16 cellular contexts compared by ENCODE assay signal in genomic region chr2:109280804-109281203, GRCh38.
DNase-seq lines count a peak whose midpoint lies in the region; ATAC-seq and TF ChIP-seq lines count a peak whose summit lies in the region.
"Had no signal": no experiment of that assay in that cellular context is flagged by ENCODE, and none has a peak within 500 bp of the region (broad histone marks: within the 10 kb centered on the region; RNA-seq: fewer than 3 reads in every experiment).

No MANE protein-coding gene starts in this region.

- peaks cover 12% of the 10 kb centered on the region for H3K27me3 Mint-ChIP-seq in GM23338 (ENCODE audit: insufficient read depth, low read depth, poor library complexity)
- H3K27me3 Mint-ChIP-seq: activated naive CD8-positive, alpha-beta T cell treated with anti-CD3 and anti-CD28 coated beads, Interleukin-2, amount 50 U/mL, for 24 hours had no signal

- H3K9me3 Mint-ChIP-seq in GM23338 = no peaks in the 10 kb centered on the region
- H3K9me3 Mint-ChIP-seq: activated naive CD8-positive, alpha-beta T cell treated with anti-CD3 and anti-CD28 coated beads, Interleukin-2, amount 50 U/mL, for 24 hours had no signal

- TF ChIP-seq CTCF in GM23338 (conservative IDR thresholded peaks at IDR 0.05; ENCODE audit: low read depth in 2 of 2) (peak in 1 of 2 experiments; percentile 26; a peak in 1 of 4 replicates), brain microvascular endothelial cell (IDR thresholded peaks at IDR 0.05; ENCODE audit: low read depth, low read length, missing control alignments) (peak; percentile 29), neural cell (IDR thresholded peaks at IDR 0.05; ENCODE audit: poor library complexity, severe bottlenecking) (peak; percentile 41)

- no peak overlapping the region for H3K4me3 Mint-ChIP-seq in GM23338
- H3K4me3 Mint-ChIP-seq: activated naive CD8-positive, alpha-beta T cell treated with anti-CD3 and anti-CD28 coated beads, Interleukin-2, amount 50 U/mL, for 24 hours had no signal

- H3K27ac ChIP-seq in GM23338 (ENCODE audit: low read depth) = no peak overlapping the region
- no peak overlapping the region for H3K27ac ChIP-seq in brain microvascular endothelial cell
- no peak overlapping the region for H3K27ac ChIP-seq in neural cell (ENCODE audit: low read length)
- H3K27ac ChIP-seq: C4-2B, epithelial cell of prostate, HL-60, SJCRH30, uterus had no signal

- H3K4me2 ChIP-seq in GM23338 = no peak overlapping the region
- H3K4me2 ChIP-seq in neural cell (ENCODE audit: low read length) = no peak overlapping the region

- H3F3A ChIP-seq in GM23338 (replicated peaks; ENCODE audit: low read depth) (no peaks in the 10 kb centered on the region), neural cell (ENCODE audit: insufficient read depth, low read length, poor library complexity, severe bottlenecking) (no peaks in the 10 kb centered on the region)

- 0 out of 2 replicates have a peak, but pooled peaks cover 8% of the 10 kb centered on the region for H3K9me2 ChIP-seq in GM23338 (ENCODE audit: insufficient read depth)
- no peaks in the 10 kb centered on the region for H3K9me2 ChIP-seq in neural cell (ENCODE audit: insufficient read depth, low read length)

- no peaks in the 10 kb centered on the region for H3K27me3 ChIP-seq in GM23338 (ENCODE audit: insufficient read depth)
- no peaks in the 10 kb centered on the region for H3K27me3 ChIP-seq in brain microvascular endothelial cell (replicated peaks)
- no peaks in the 10 kb centered on the region for H3K27me3 ChIP-seq in neural cell (ENCODE audit: insufficient read depth, low read depth, low read length)
- H3K27me3 ChIP-seq: uterus had no signal

- H3K36me3 Mint-ChIP-seq in GM23338 (ENCODE audit: low read depth) = no peaks in the 10 kb centered on the region

- no peaks in the 10 kb centered on the region for H3K36me3 ChIP-seq in GM23338 (ENCODE audit: insufficient read depth)
- H3K36me3 ChIP-seq in brain microvascular endothelial cell (replicated peaks) = no peaks in the 10 kb centered on the region
- no peaks in the 10 kb centered on the region for H3K36me3 ChIP-seq in neural cell (ENCODE audit: insufficient read depth, low read length)
- H3K36me3 ChIP-seq: SJCRH30, uterus had no signal

- H3K9me3 ChIP-seq in neural cell (ENCODE audit: low read length) = no peaks in the 10 kb centered on the region
- H3K9me3 ChIP-seq: SJCRH30, uterus had no signal

- H3K4me3 ChIP-seq in GM23338 = no peak overlapping the region
- no peak overlapping the region for H3K4me3 ChIP-seq in brain microvascular endothelial cell (ENCODE audit: low read depth, low read length)
- H3K4me3 ChIP-seq in neural cell (ENCODE audit: low read length) = no peak overlapping the region
- H3K4me3 ChIP-seq: SJCRH30, uterus had no signal

- ATAC-seq in GM23338 (peak; percentile 34; the same call in 2 of the 3 replicates), GM19324 (IDR thresholded peaks at IDR 0.05; ENCODE audit: low FRiP score, unreplicated experiment) (no peak)
- ATAC-seq: activated naive CD8-positive, alpha-beta T cell treated with anti-CD3 and anti-CD28 coated beads, Interleukin-2, amount 50 U/mL, for 24 hours had no signal

- TF ChIP-seq EP300 in neural cell (conservative IDR thresholded peaks at IDR 0.05; ENCODE audit: poor library complexity, severe bottlenecking) = no peak

- H3K9ac ChIP-seq in neural cell (ENCODE audit: low read length) = no peak overlapping the region

- H3K27ac Mint-ChIP-seq in GM23338 = no peak overlapping the region
- H3K27ac Mint-ChIP-seq: activated naive CD8-positive, alpha-beta T cell treated with anti-CD3 and anti-CD28 coated beads, Interleukin-2, amount 50 U/mL, for 24 hours; progenitor cell of endocrine pancreas had no signal

- H2AFZ ChIP-seq in GM23338 = no peak overlapping the region
- H2AFZ ChIP-seq in neural cell (ENCODE audit: low read depth, low read length) = no peak overlapping the region

- H4K20me1 ChIP-seq in GM23338 (replicated peaks; ENCODE audit: insufficient read depth) = no peaks in the 10 kb centered on the region
- H4K20me1 ChIP-seq in neural cell (ENCODE audit: insufficient read depth) = no peaks in the 10 kb centered on the region

- in situ Hi-C loops in brain microvascular endothelial cell (cut with HindIII; ENCODE audit: low pct_ligation_motif_present, low sequenced_read_pairs) = no loop called here

- DNase-seq in GM23338 (ENCODE audit: low spot score) = no peak
- DNase-seq in NCI-H1694 (lab: John Stamatoyannopoulos, UW) = peak; percentile 49
- no peak for DNase-seq in brain microvascular endothelial cell
- no peak for DNase-seq in H4 (ENCODE audit: low spot score)
- DNase-seq in NCI-H226 = no peak
- DNase-seq: activated CD4-positive, alpha-beta T cell treated with anti-CD3 and anti-CD28 coated beads, Interleukin-2, amount 50 U/mL, for 1 hour; activated naive CD8-positive, alpha-beta T cell treated with anti-CD3 and anti-CD28 coated beads, Interleukin-2, amount 50 U/mL, for 24 hours; NCI-H2081; SJCRH30; uterus had no signal

- no peak for TF ChIP-seq RAD21 in neural cell (conservative IDR thresholded peaks at IDR 0.05)

- no peaks in the 10 kb centered on the region; the same call in 1 of the 2 replicates for H3K4me1 ChIP-seq in GM23338 (ENCODE audit: insufficient read depth)
- H3K4me1 ChIP-seq: uterus had no signal

- peaks cover 15% of the 10 kb centered on the region for H3K4me1 Mint-ChIP-seq in GM23338
- H3K4me1 Mint-ChIP-seq: activated naive CD8-positive, alpha-beta T cell treated with anti-CD3 and anti-CD28 coated beads, Interleukin-2, amount 50 U/mL, for 24 hours had no signal

- H3K79me2 ChIP-seq in GM23338 (replicated peaks; ENCODE audit: insufficient read depth) (no peaks in the 10 kb centered on the region), neural cell (replicated peaks; ENCODE audit: insufficient read depth, low read length) (no peaks in the 10 kb centered on the region)

TF ChIP-seq in GM23338, 12 proteins besides CTCF, POLR2A, EP300 and RAD21 (continues in another document):
- TF ChIP-seq JUNB (IDR thresholded peaks at IDR 0.05; ENCODE audit: unreplicated experiment) (no peak), STAT1 (IDR thresholded peaks at IDR 0.05; ENCODE audit: unreplicated experiment) (no peak), EZH2phosphoT487 (IDR thresholded peaks at IDR 0.05; ENCODE audit: unreplicated experiment) (no peak), EZH2 (IDR thresholded peaks at IDR 0.05; ENCODE audit: low read depth, unreplicated experiment) (no peak), NANOG (IDR thresholded peaks at IDR 0.05; ENCODE audit: borderline replicate concordance) (no peak)

TF ChIP-seq in neural cell, 6 proteins besides CTCF, POLR2A, EP300 and RAD21:
- TF ChIP-seq EZH2 (IDR thresholded peaks at IDR 0.05; ENCODE audit: borderline replicate concordance, insufficient read depth, low read length, poor library complexity, severe bottlenecking) (no peak), TAF1 (IDR thresholded peaks at IDR 0.05; ENCODE audit: low read depth) (no peak), POLR2AphosphoS5 (IDR thresholded peaks at IDR 0.05) (no peak), MXI1 (conservative IDR thresholded peaks at IDR 0.05; ENCODE audit: poor library complexity, severe bottlenecking) (no peak), SMC3 (conservative IDR thresholded peaks at IDR 0.05; ENCODE audit: poor library complexity) (peak; percentile 37), REST (IDR thresholded peaks at IDR 0.05; ENCODE audit: borderline replicate concordance) (no peak)
